Comparison of ENCODE assay signal across 27 cellular contexts in the genomic region with DNA sequence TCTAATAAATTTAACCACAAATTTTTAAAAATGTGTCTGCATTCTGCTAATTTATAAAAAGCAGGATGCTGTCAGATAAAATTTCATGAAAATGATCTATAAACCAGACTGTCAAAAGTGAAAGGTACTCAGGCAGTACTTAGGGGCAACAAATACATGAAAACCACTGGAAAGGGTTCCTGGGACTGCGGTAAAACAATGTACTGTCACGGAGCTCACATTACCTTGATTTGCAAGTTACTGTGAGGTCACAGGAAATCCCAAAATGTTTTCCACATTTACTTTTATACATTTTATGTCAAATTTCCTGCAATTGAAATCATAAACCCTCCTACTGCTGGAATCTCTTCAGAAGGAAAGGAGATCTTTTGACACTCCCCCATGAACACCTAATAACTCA. TPM values are rescaled to one million over a fixed set of nuclear protein-coding genes. Genes with fewer than 3 reads are reported as not detected.
A peak's percentile ranks its signal among the peaks of the same experiment; 100 is the strongest.
DNase-seq lines count a peak whose midpoint lies in the region; ATAC-seq, FAIRE-seq and TF ChIP-seq lines count a peak whose summit lies in the region.
"Had no signal": no experiment of that assay in that cellular context is flagged by ENCODE, and none has a peak within 500 bp of the region (broad histone marks: within the 10 kb centered on the region; RNA-seq: fewer than 3 reads in every experiment).

No MANE protein-coding gene starts in this region.

- no peaks in the 10 kb centered on the region for H3K9me2 ChIP-seq in SK-N-SH

- H3K79me2 ChIP-seq in OCI-LY3 (ENCODE audit: low read length): no peaks in the 10 kb centered on the region
- no peaks in the 10 kb centered on the region for H3K79me2 ChIP-seq in SK-N-SH (ENCODE audit: insufficient read depth)
- H3K79me2 ChIP-seq in endothelial cell of umbilical vein (ENCODE audit: control insufficient read depth, insufficient read depth, low read length): no peaks in the 10 kb centered on the region

- DNase-seq in SK-N-SH (peak; percentile 5), endothelial cell of umbilical vein (ENCODE audit: low read depth, low spot score) (peak; percentile 9), mesothelial cell of epicardium (ENCODE audit: low spot score in 2 of 2, unreplicated experiment in 2 of 2) (no peak), NCI-H82 treated with DMSO at 0.1 percent for 48 hours (lab: John Stamatoyannopoulos, UW; ENCODE audit: unreplicated experiment) (no peak)
- DNase-seq in activated T-helper 2 cell treated with anti-CD3 and anti-CD28 coated beads, Interferon-gamma antibody, Interleukin-2, Interleukin-4, amounts not matched to agents 10 μg/mL and 5 μg/mL and 100 μg/mL, durations not matched to agents 14 hours and 24 hours and 36 hours (ENCODE audit: low spot score): no peak
- DNase-seq: 8988T; ACHN; BE2C; C1 segment of cervical spinal cord; CD4-positive, alpha-beta memory T cell; CD4-positive, CD25-positive, alpha-beta regulatory T cell; CD8-positive, alpha-beta memory T cell; COR-L47; DMS 273 treated with DMSO at 0.1 percent for 48 hours; DMS153; DMS53; DMS79; DND-41; EL; GDM1 had no signal

- peaks cover 10% of the 10 kb centered on the region for H3K4me1 Mint-ChIP-seq in activated T-helper 2 cell treated with anti-CD3 and anti-CD28 coated beads, Interferon-gamma antibody, Interleukin-2, Interleukin-4, amounts not matched to agents 10 μg/mL and 5 μg/mL and 100 μg/mL, durations not matched to agents 14 hours and 24 hours and 36 hours (ENCODE audit: low read depth)
- peaks cover 13% of the 10 kb centered on the region for H3K4me1 Mint-ChIP-seq in mesothelial cell of epicardium
- H3K4me1 Mint-ChIP-seq: CD14-positive monocyte; CD4-positive, alpha-beta memory T cell; CD4-positive, CD25-positive, alpha-beta regulatory T cell; CD8-positive, alpha-beta memory T cell had no signal

- peak overlapping the region; percentile 53 for H3K27ac Mint-ChIP-seq in activated T-helper 2 cell treated with anti-CD3 and anti-CD28 coated beads, Interferon-gamma antibody, Interleukin-2, Interleukin-4, amounts not matched to agents 10 μg/mL and 5 μg/mL and 100 μg/mL, durations not matched to agents 14 hours and 24 hours and 36 hours
- no peak overlapping the region for H3K27ac Mint-ChIP-seq in mesothelial cell of epicardium
- H3K27ac Mint-ChIP-seq: CD14-positive monocyte; CD4-positive, alpha-beta memory T cell; CD8-positive, alpha-beta memory T cell had no signal

- no peak; a peak in 1 of 4 replicates for TF ChIP-seq EP300 in SK-N-SH (IDR thresholded peaks at IDR 0.05; ENCODE audit: borderline replicate concordance in 1 of 2, low read depth in 1 of 2, low read length in 1 of 2)

- H3K27me3 Mint-ChIP-seq in activated T-helper 2 cell treated with anti-CD3 and anti-CD28 coated beads, Interferon-gamma antibody, Interleukin-2, Interleukin-4, amounts not matched to agents 10 μg/mL and 5 μg/mL and 100 μg/mL, durations not matched to agents 14 hours and 24 hours and 36 hours (ENCODE audit: low read depth): no peaks in the 10 kb centered on the region
- H3K27me3 Mint-ChIP-seq in mesothelial cell of epicardium (ENCODE audit: low read depth): no peaks in the 10 kb centered on the region
- H3K27me3 Mint-ChIP-seq: CD4-positive, alpha-beta memory T cell; CD4-positive, CD25-positive, alpha-beta regulatory T cell had no signal

- H3K9me3 ChIP-seq in OCI-LY3 (ENCODE audit: insufficient read depth, low read length) (no peaks in the 10 kb centered on the region), SK-N-SH (no peaks in the 10 kb centered on the region), endothelial cell of umbilical vein (replicated peaks; ENCODE audit: control insufficient read depth, insufficient read depth, low read length) (no peaks in the 10 kb centered on the region)
- H3K9me3 ChIP-seq: BE2C, BLaER1 had no signal

- dilution Hi-C loops in endothelial cell of umbilical vein (cut with MboI; ENCODE audit: extremely low pct_ligation_motif_present, low sequenced_read_pairs): no loop called here

- no peaks in the 10 kb centered on the region for H3K9me1 ChIP-seq in endothelial cell of umbilical vein (replicated peaks; ENCODE audit: control insufficient read depth, extremely low read depth, insufficient read depth, low read length)

- 69% methylated on average over 2 of the region's 2 CpGs for WGBS in SK-N-SH (ENCODE audit: low lambda C conversion rate)

- H3K4me3 ChIP-seq in OCI-LY3 (ENCODE audit: low read length): peak overlapping the region; percentile 26
- H3K4me3 ChIP-seq in SK-N-SH (ENCODE audit: low read depth in 2 of 2, low read length in 1 of 2): no peak overlapping the region
- H3K4me3 ChIP-seq in endothelial cell of umbilical vein (replicated peaks in 1 of 3; ENCODE audit: insufficient read depth in 1 of 3, low read depth in 1 of 3, low read length in 3 of 3): no peak overlapping the region
- H3K4me3 ChIP-seq: BLaER1, GM12878 had no signal

- TF ChIP-seq CTCF in OCI-LY3 (IDR thresholded peaks at IDR 0.05; ENCODE audit: low read depth, low read length): no peak
- TF ChIP-seq CTCF in SK-N-SH (IDR thresholded peaks at IDR 0.05): no peak
- no peak for TF ChIP-seq CTCF in endothelial cell of umbilical vein (IDR thresholded peaks at IDR 0.05; ENCODE audit: extremely low read depth in 1 of 2, insufficient read depth in 1 of 2, low read depth in 1 of 2, low read length in 2 of 2)
- TF ChIP-seq CTCF in mesothelial cell of epicardium (IDR thresholded peaks at IDR 0.05; ENCODE audit: unreplicated experiment): no peak

- BruUV-seq in endothelial cell of umbilical vein (replicated peaks; lab: Mats Ljungman, UMichigan): no TSS peak

- peaks cover 16% of the 10 kb centered on the region for H3K36me3 Mint-ChIP-seq in activated T-helper 2 cell treated with anti-CD3 and anti-CD28 coated beads, Interferon-gamma antibody, Interleukin-2, Interleukin-4, amounts not matched to agents 10 μg/mL and 5 μg/mL and 100 μg/mL, durations not matched to agents 14 hours and 24 hours and 36 hours (ENCODE audit: low read depth)
- no peaks in the 10 kb centered on the region for H3K36me3 Mint-ChIP-seq in mesothelial cell of epicardium

- CTCF ChIA-PET in SK-N-SH (lab: Yijun Ruan, JAX): interaction anchor here (1.2 to 1.5 kb wide), 3 partner anchors 10 to 77 kb away, joined by 3 to 7 read pairs (median 4); no protein-coding TSS in a partner anchor
- CTCF ChIA-PET in endothelial cell of umbilical vein (lab: Charles Lee): interaction anchor here (1.0 kb wide), 1 partner anchor 71 kb away, joined by 3 read pairs; no protein-coding TSS in a partner anchor

- POLR2A ChIA-PET in SK-N-SH (lab: Yijun Ruan, JAX) (no interaction called here), endothelial cell of umbilical vein (lab: Charles Lee) (no interaction called here)

- FAIRE-seq in endothelial cell of umbilical vein (lab: Jason Lieb, UNC): no peak
- FAIRE-seq: GM12892 had no signal

- peak overlapping the region; percentile 31; the same call in 1 of the 2 replicates for H3K9ac ChIP-seq in OCI-LY3 (ENCODE audit: low read length)
- H3K9ac ChIP-seq in SK-N-SH: no peak overlapping the region
- no peak overlapping the region for H3K9ac ChIP-seq in endothelial cell of umbilical vein (replicated peaks; ENCODE audit: extremely low read depth, insufficient read depth, low read length)
- H3K9ac ChIP-seq: BLaER1 had no signal

- peaks cover 57% of the 10 kb centered on the region for H3K4me1 ChIP-seq in OCI-LY3 (ENCODE audit: low read length)
- peaks cover 0 to 18% of the 10 kb centered on the region in 2 experiments; a peak in 2 of 4 replicates for H3K4me1 ChIP-seq in SK-N-SH (ENCODE audit: control insufficient read depth in 1 of 2, insufficient read depth in 2 of 2, low read depth in 1 of 2, low read length in 1 of 2)
- no peaks in the 10 kb centered on the region for H3K4me1 ChIP-seq in endothelial cell of umbilical vein (ENCODE audit: control insufficient read depth, extremely low read depth, insufficient read depth, low read length)
- H3K4me1 ChIP-seq: BLaER1 had no signal

- intact Hi-C loops in activated T-helper 2 cell treated with anti-CD3 and anti-CD28 coated beads, Interferon-gamma antibody, Interleukin-2, Interleukin-4, amounts not matched to agents 10 μg/mL and 5 μg/mL and 100 μg/mL, durations not matched to agents 14 hours and 24 hours and 36 hours (cut with micrococcal nuclease): no loop called here
- intact Hi-C loops in endothelial cell of umbilical vein (cut with micrococcal nuclease): no loop called here

- ATAC-seq in HG03442 (IDR thresholded peaks at IDR 0.05; ENCODE audit: unreplicated experiment) (no peak), HG03565 (IDR thresholded peaks at IDR 0.05; ENCODE audit: unreplicated experiment) (no peak)
- ATAC-seq: GM12878 had no signal

- H3F3A ChIP-seq in SK-N-SH (replicated peaks; ENCODE audit: insufficient read depth): no peaks in the 10 kb centered on the region

- H4K20me1 ChIP-seq in OCI-LY3 (ENCODE audit: insufficient read depth, low read length): no peaks in the 10 kb centered on the region
- no peaks in the 10 kb centered on the region for H4K20me1 ChIP-seq in SK-N-SH (ENCODE audit: insufficient read depth)
- H4K20me1 ChIP-seq in endothelial cell of umbilical vein (replicated peaks; ENCODE audit: control insufficient read depth, extremely low read depth, insufficient read depth, low read length): no peaks in the 10 kb centered on the region
- H4K20me1 ChIP-seq: BLaER1 had no signal

- H3K27me3 ChIP-seq in OCI-LY3 (ENCODE audit: low read depth, low read length) (no peaks in the 10 kb centered on the region), SK-N-SH (ENCODE audit: insufficient read depth) (no peaks in the 10 kb centered on the region), endothelial cell of umbilical vein (ENCODE audit: control insufficient read depth in 2 of 2, insufficient read depth in 2 of 2, low read length in 2 of 2) (peaks cover 0 to 2% of the 10 kb centered on the region in 2 experiments)
- H3K27me3 ChIP-seq: BE2C, BLaER1 had no signal

- peak overlapping the region; percentile 60 for H3K27ac ChIP-seq in OCI-LY3 (ENCODE audit: low read length)
- H3K27ac ChIP-seq in SK-N-SH (ENCODE audit: low read depth in 2 of 2, low read length in 1 of 2): peak overlapping the region in 1 of 2 experiments; percentile 50; a peak in 2 of 4 replicates
- H3K27ac ChIP-seq in endothelial cell of umbilical vein (ENCODE audit: insufficient read depth, low read depth, low read length): no peak overlapping the region
- H3K27ac ChIP-seq: BLaER1 had no signal

- H3K9me3 Mint-ChIP-seq in activated T-helper 2 cell treated with anti-CD3 and anti-CD28 coated beads, Interferon-gamma antibody, Interleukin-2, Interleukin-4, amounts not matched to agents 10 μg/mL and 5 μg/mL and 100 μg/mL, durations not matched to agents 14 hours and 24 hours and 36 hours: no peaks in the 10 kb centered on the region
- peaks cover 5% of the 10 kb centered on the region for H3K9me3 Mint-ChIP-seq in mesothelial cell of epicardium
- H3K9me3 Mint-ChIP-seq: CD14-positive monocyte; CD4-positive, alpha-beta memory T cell; CD4-positive, CD25-positive, alpha-beta regulatory T cell; CD8-positive, alpha-beta memory T cell had no signal

- TF ChIP-seq RAD21 in SK-N-SH (IDR thresholded peaks at IDR 0.05; ENCODE audit: low read length): no peak

- H3K4me2 ChIP-seq in OCI-LY3 (ENCODE audit: low read length) (peak overlapping the region; percentile 71), SK-N-SH (no peak overlapping the region), endothelial cell of umbilical vein (ENCODE audit: insufficient read depth, low read length) (no peak overlapping the region)
- H3K4me2 ChIP-seq: BLaER1 had no signal

- H2AFZ ChIP-seq in OCI-LY3 (ENCODE audit: low read depth, low read length) (no peak overlapping the region), SK-N-SH (ENCODE audit: low read depth) (no peak overlapping the region), endothelial cell of umbilical vein (ENCODE audit: low read depth, low read length) (no peak overlapping the region)

- no peak for TF ChIP-seq POLR2A in endothelial cell of umbilical vein (IDR thresholded peaks at IDR 0.05; ENCODE audit: low read depth, low read length)

- no peak overlapping the region for H3K4me3 Mint-ChIP-seq in activated T-helper 2 cell treated with anti-CD3 and anti-CD28 coated beads, Interferon-gamma antibody, Interleukin-2, Interleukin-4, amounts not matched to agents 10 μg/mL and 5 μg/mL and 100 μg/mL, durations not matched to agents 14 hours and 24 hours and 36 hours (ENCODE audit: low read depth)
- no peak overlapping the region for H3K4me3 Mint-ChIP-seq in mesothelial cell of epicardium
- H3K4me3 Mint-ChIP-seq: CD14-positive monocyte; CD4-positive, alpha-beta memory T cell; CD4-positive, CD25-positive, alpha-beta regulatory T cell; CD8-positive, alpha-beta memory T cell had no signal

- H3K36me3 ChIP-seq in OCI-LY3 (replicated peaks; ENCODE audit: low read depth, low read length) (peaks cover 13% of the 10 kb centered on the region), SK-N-SH (replicated peaks in 1 of 2; ENCODE audit: control insufficient read depth in 1 of 2, insufficient read depth in 2 of 2, low read length in 1 of 2) (no peaks in the 10 kb centered on the region), endothelial cell of umbilical vein (ENCODE audit: control insufficient read depth in 2 of 2, extremely low read depth in 1 of 2, insufficient read depth in 2 of 2, low read length in 2 of 2) (no peaks in the 10 kb centered on the region)

RNA-seq across cellular contexts. Expression of a gene that starts 45.3 kb away (rescaled TPM):
- 1.1 and 1.6 TPM in 2 replicates for polyA plus RNA-seq in SK-N-SH (2012; rRNA removed)
- polyA plus RNA-seq in SK-N-SH (2012; cell fraction: cytosol; rRNA removed): 1.3 and 1.9 TPM in 2 replicates
- polyA plus RNA-seq in SK-N-SH (2012; cell fraction: nucleus; rRNA removed): 0.50 and 0.55 TPM in 2 replicates
- total RNA-seq in activated T-helper 2 cell treated with anti-CD3 and anti-CD28 coated beads, Interferon-gamma antibody, Interleukin-2, Interleukin-4, amounts not matched to agents 10 μg/mL and 5 μg/mL and 100 μg/mL, durations not matched to agents 14 hours and 24 hours and 36 hours: 0.80 and 1.2 TPM in 2 replicates
- 11.6 and 12.0 TPM in 2 replicates for total RNA-seq in endothelial cell of umbilical vein
- polyA plus RNA-seq in endothelial cell of umbilical vein: 16.6 and 24.9 TPM in 2 replicates
- polyA plus RNA-seq in endothelial cell of umbilical vein (2011; cell fraction: cytosol; rRNA removed): 9.0 and 9.3 TPM in 2 replicates
- 4.3 and 4.5 TPM in 2 replicates for polyA plus RNA-seq in endothelial cell of umbilical vein (2011; cell fraction: nucleus; rRNA removed)
- 3.4 and 4.1 TPM in 2 replicates for polyA plus RNA-seq in endothelial cell of umbilical vein (2012)
- polyA minus RNA-seq in endothelial cell of umbilical vein: 5.2 and 6.8 TPM in 2 replicates
- polyA minus RNA-seq in endothelial cell of umbilical vein (2011; cell fraction: cytosol; rRNA and poly(A)+ RNA removed): not detected
- 2.1 and 2.7 TPM in 2 replicates for polyA minus RNA-seq in endothelial cell of umbilical vein (2011; cell fraction: nucleus; rRNA and poly(A)+ RNA removed)
- 3.2 to 3.6 TPM (median 3.3 TPM) in 3 replicates for total RNA-seq in mesothelial cell of epicardium
- total RNA-seq: CD4-positive, alpha-beta memory T cell; CD4-positive, CD25-positive, alpha-beta regulatory T cell had no signal
- polyA plus RNA-seq: CD14-positive monocyte; CD4-positive, CD25-positive, alpha-beta regulatory T cell; CD8-positive, alpha-beta memory T cell had no signal

Comparison
In these comparisons a context has a peak if more than half of its experiments do, and no peak if none do; other contexts are left out.
1. DNase-seq: peak in SK-N-SH (single experiment) and endothelial cell of umbilical vein (single experiment); none in activated T-helper 2 cell treated with anti-CD3 and anti-CD28 coated beads, Interferon-gamma antibody, Interleukin-2, Interleukin-4, amounts not matched to agents 10 μg/mL and 5 μg/mL and 100 μg/mL, durations not matched to agents 14 hours and 24 hours and 36 hours (single experiment), mesothelial cell of epicardium (0 of 2) and NCI-H82 treated with DMSO at 0.1 percent for 48 hours (single experiment).